ENCODE assay signal across 8 cellular contexts in the genomic region with DNA sequence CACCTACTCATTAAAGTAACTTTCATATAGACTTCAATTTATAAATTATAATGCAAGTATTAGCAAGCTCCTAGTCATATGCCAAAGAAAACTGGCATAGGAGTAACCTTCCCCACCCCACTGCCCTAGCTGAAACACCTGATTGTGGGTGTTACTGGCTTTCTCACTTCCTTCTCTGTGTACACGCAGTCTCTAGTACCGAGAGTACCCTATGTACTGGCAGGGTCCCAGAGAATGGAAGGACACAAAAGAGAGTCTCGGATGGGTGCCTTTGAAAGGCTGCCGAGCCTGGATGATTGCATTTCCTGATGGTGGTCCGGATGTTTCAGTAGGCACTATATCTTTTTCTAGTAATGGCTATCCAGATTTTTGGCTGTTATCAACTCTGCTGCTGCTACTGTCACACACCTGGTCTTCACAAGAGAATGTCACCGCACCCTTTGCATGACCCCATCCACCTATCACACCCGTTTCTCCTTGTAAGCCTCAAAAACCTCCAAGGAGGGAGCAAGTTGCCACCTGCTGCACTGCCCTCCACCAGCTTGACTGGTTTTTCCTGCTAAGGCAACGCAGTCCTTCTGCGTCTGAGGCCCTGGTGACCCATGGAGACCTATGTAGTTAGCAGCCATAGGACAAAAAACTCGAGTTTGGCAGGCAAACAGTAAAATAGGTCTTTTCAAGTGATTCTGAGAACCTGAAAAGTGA. TPM values are rescaled to one million over a fixed set of nuclear protein-coding genes. Genes with fewer than 3 reads are reported as not detected.
DNase-seq lines count a peak whose midpoint lies in the region; ATAC-seq and TF ChIP-seq lines count a peak whose summit lies in the region.

No MANE protein-coding gene starts in this region.

- H3K79me2 ChIP-seq in osteoblast (ENCODE audit: insufficient read depth, low read length) = no peaks in the 10 kb centered on the region

- ATAC-seq in GM18517 (IDR thresholded peaks at IDR 0.05; ENCODE audit: unreplicated experiment) (peak; percentile 93), HG02852 (IDR thresholded peaks at IDR 0.05; ENCODE audit: unreplicated experiment) (peak; percentile 91)

- intact Hi-C loops in adrenal gland (cut with DNase I) = no loop called here

- peak overlapping the region; percentile 53 to 88 for H3K27ac ChIP-seq in mucosa of rectum (ENCODE audit: low read depth in 2 of 2, low read length in 2 of 2)
- no peak overlapping the region for H3K27ac ChIP-seq in adrenal gland
- H3K27ac ChIP-seq in osteoblast (ENCODE audit: low read depth, low read length) = no peak overlapping the region

- peak overlapping the region in 1 of 2 donors; percentile 18 for H3K4me3 ChIP-seq in mucosa of rectum (ENCODE audit: low read length in 2 of 2)
- H3K4me3 ChIP-seq in adrenal gland = no peak overlapping the region
- H3K4me3 ChIP-seq in osteoblast (ENCODE audit: insufficient read depth, low read length) = no peak overlapping the region

- TF ChIP-seq CTCF in adrenal gland (IDR thresholded peaks at IDR 0.05) (no peak), osteoblast (IDR thresholded peaks at IDR 0.05; ENCODE audit: extremely low read depth, low read depth, low read length) (no peak)

- H3K4me1 ChIP-seq in mucosa of rectum (ENCODE audit: control insufficient read depth in 2 of 2, insufficient read depth in 2 of 2, low read length in 2 of 2) (peaks cover 20 to 31% of the 10 kb centered on the region in 2 donors), adrenal gland (replicated peaks in 1 of 2) (peaks cover 4 to 9% of the 10 kb centered on the region in 2 donors), osteoblast (ENCODE audit: insufficient read depth, low read length) (peaks cover 5% of the 10 kb centered on the region)

- H3K36me3 ChIP-seq in mucosa of rectum (ENCODE audit: control insufficient read depth in 2 of 2, insufficient read depth in 2 of 2, low read length in 2 of 2) (no peaks in the 10 kb centered on the region), adrenal gland (replicated peaks in 1 of 2) (no peaks in the 10 kb centered on the region), osteoblast (ENCODE audit: insufficient read depth, low read length) (no peaks in the 10 kb centered on the region)

- H3K27me3 ChIP-seq in mucosa of rectum (ENCODE audit: control insufficient read depth in 2 of 2, insufficient read depth in 2 of 2, low read length in 2 of 2) (no peaks in the 10 kb centered on the region), adrenal gland (no peaks in the 10 kb centered on the region), osteoblast (ENCODE audit: insufficient read depth, low read length) (peaks cover 4% of the 10 kb centered on the region)

- TF ChIP-seq POLR2A in adrenal gland (IDR thresholded peaks at IDR 0.05) = no peak

- peak; percentile 85 for DNase-seq in NCI-H2107 treated with DMSO at 0.1 percent for 48 hours (lab: John Stamatoyannopoulos, UW; ENCODE audit: unreplicated experiment)
- no peak for DNase-seq in adrenal gland
- no peak for DNase-seq in AG20443 (ENCODE audit: low spot score)
- DNase-seq in osteoblast (ENCODE audit: insufficient read length, low spot score, missing footprints) = no peak
- no peak for DNase-seq in HCEC 1CT

- H2AFZ ChIP-seq in osteoblast (ENCODE audit: low read length) = no peak overlapping the region

- WGBS in adrenal gland, 4 donors = 73 to 85% (median 81%) methylated on average over 9 to 10 of the region's 10 CpGs

- H3K9me3 ChIP-seq in mucosa of rectum (ENCODE audit: control insufficient read depth in 2 of 2, low read length in 2 of 2) = no peaks in the 10 kb centered on the region
- H3K9me3 ChIP-seq in adrenal gland (replicated peaks in 1 of 3) = no peaks in the 10 kb centered on the region
- no peaks in the 10 kb centered on the region for H3K9me3 ChIP-seq in osteoblast (ENCODE audit: low read depth, low read length)

- peak overlapping the region in 1 of 2 donors; percentile 37 for H3K9ac ChIP-seq in mucosa of rectum (ENCODE audit: low read depth in 1 of 2, low read length in 2 of 2)

- no peak overlapping the region for H3K4me2 ChIP-seq in osteoblast (ENCODE audit: insufficient read depth, low read length)

- no peaks in the 10 kb centered on the region for H4K20me1 ChIP-seq in osteoblast (ENCODE audit: insufficient read depth, low read length)

RNA-seq across cellular contexts. Expression of a gene that starts 53.8 kb away (rescaled TPM):
- total RNA-seq in adrenal gland (10 to 100 TPM; 48.3 to 76.3 (median 64.7) TPM), osteoblast (85.4 and 85.5 TPM in 2 replicates)
- polyA plus RNA-seq in adrenal gland = 100 to 1,000 TPM in 1 of 3 donors, 10 to 100 TPM in 2; 17.1 to 101 (median 19.9) TPM

Comparison
In these comparisons a context has a peak if more than half of its experiments do, and no peak if none do; other contexts are left out.
1. H3K27ac ChIP-seq: peak in mucosa of rectum (2 of 2); none in adrenal gland (0 of 5) and osteoblast (single experiment).